In genomic region chr13:26695891-26696311, GRCh38 we compare ENCODE assay signal across 19 cellular contexts.
DNase-seq lines count a peak whose midpoint lies in the region; ATAC-seq and TF ChIP-seq lines count a peak whose summit lies in the region.
"Had no signal": no experiment of that assay in that cellular context is flagged by ENCODE, and none has a peak within 500 bp of the region (broad histone marks: within the 10 kb centered on the region; RNA-seq: fewer than 3 reads in every experiment).

No MANE protein-coding gene starts in this region.

- DNase-seq in Right ventricle myocardium superior (no peak), cardiac septum (ENCODE audit: low spot score) (no peak), WERI-Rb-1 (peak; percentile 95), medulla oblongata (ENCODE audit: extremely low spot score) (peak; percentile 5), type B pancreatic cell (ENCODE audit: extremely low spot score, unreplicated experiment) (no peak), NCI-H345 (lab: John Stamatoyannopoulos, UW) (no peak), HuH-7.5 (ENCODE audit: low spot score) (no peak)
- DNase-seq: CD4-positive, CD25-positive, alpha-beta regulatory T cell; DMS79; GDM1; Karpas-422; NCI-H1417; NCI-H2081; NCI-H524 treated with DMSO at 0.1 percent for 48 hours; NK-92 treated with Interleukin-12 subunit alpha and Interleukin-12 subunit beta, amount 100 ng/mL, for 24 hours; OCI-M1; RPMI8226 had no signal

- H3K27me3 ChIP-seq in WERI-Rb-1 (ENCODE audit: insufficient read depth, low read depth, severe bottlenecking): no peaks in the 10 kb centered on the region
- H3K27me3 ChIP-seq: SJSA1 had no signal

- H3K4me3 ChIP-seq in WERI-Rb-1 (ENCODE audit: low read depth, low read length): no peak overlapping the region
- H3K4me3 ChIP-seq: GM23248, SJSA1 had no signal

- H3K27ac Mint-ChIP-seq in type B pancreatic cell: peak overlapping the region; percentile 23
- H3K27ac Mint-ChIP-seq: CD4-positive, CD25-positive, alpha-beta regulatory T cell had no signal

- peaks cover 11% of the 10 kb centered on the region for H3K4me1 Mint-ChIP-seq in type B pancreatic cell (ENCODE audit: unreplicated experiment)

- H3K36me3 Mint-ChIP-seq in type B pancreatic cell: peaks cover 3% of the 10 kb centered on the region
- H3K36me3 Mint-ChIP-seq: CD4-positive, CD25-positive, alpha-beta regulatory T cell had no signal

- peak; percentile 35 for ATAC-seq in Right ventricle myocardium superior (ENCODE audit: poor library complexity)

- peak overlapping the region; percentile 42 for H3K27ac ChIP-seq in WERI-Rb-1
- H3K27ac ChIP-seq: GM23248, SJSA1 had no signal

- TF ChIP-seq CTCF in WERI-Rb-1 (IDR thresholded peaks at IDR 0.05; ENCODE audit: low read depth, low read length) (no peak), type B pancreatic cell (conservative IDR thresholded peaks at IDR 0.05) (no peak)

- no peaks in the 10 kb centered on the region for H3K9me3 ChIP-seq in WERI-Rb-1 (ENCODE audit: severe bottlenecking)
- H3K9me3 ChIP-seq: SJSA1 had no signal

- no peak overlapping the region for H3K4me3 Mint-ChIP-seq in type B pancreatic cell
- H3K4me3 Mint-ChIP-seq: CD4-positive, CD25-positive, alpha-beta regulatory T cell had no signal

- peaks cover 28% of the 10 kb centered on the region for H3K36me3 ChIP-seq in WERI-Rb-1
- H3K36me3 ChIP-seq: SJSA1 had no signal

- no peaks in the 10 kb centered on the region for H3K9me3 Mint-ChIP-seq in type B pancreatic cell

- peaks cover 7% of the 10 kb centered on the region for H3K27me3 Mint-ChIP-seq in type B pancreatic cell

- intact Hi-C loops in Right ventricle myocardium superior (cut with DNase I): loop anchor here (5.0 to 10.0 kb wide), 2 partner anchors 214 to 511 kb away; no protein-coding TSS in a partner anchor
- intact Hi-C loops in cardiac septum (cut with DNase I): loop anchor here (2.0 to 10.0 kb wide), 2 partner anchors 211 to 511 kb away; no protein-coding TSS in a partner anchor

Comparison
In these comparisons a context has a peak if more than half of its experiments do, and no peak if none do; other contexts are left out.
1. DNase-seq: peak in WERI-Rb-1 (single experiment) and medulla oblongata (single experiment); none in Right ventricle myocardium superior (single experiment), cardiac septum (single experiment), type B pancreatic cell (single experiment), NCI-H345 (single experiment) and HuH-7.5 (single experiment).